16 cellular contexts compared by ENCODE assay signal in genomic region chr15:73518876-73519594, GRCh38.
"Had no signal": no experiment of that assay in that cellular context is flagged by ENCODE, and none has a peak within 500 bp of the region (broad histone marks: within the 10 kb centered on the region; RNA-seq: fewer than 3 reads in every experiment).

No MANE protein-coding gene starts in this region.

- H3K36me3 ChIP-seq: brain microvascular endothelial cell, heart right ventricle, neutrophil had no signal

- H3K4me1 ChIP-seq: parathyroid adenoma had no signal

- DNase-seq: activated CD4-positive, alpha-beta T cell treated with anti-CD3 and anti-CD28 coated beads, Interleukin-2, amount 50 U/mL, for 1 hour; activated naive CD4-positive, alpha-beta T cell; activated naive CD8-positive, alpha-beta T cell treated with anti-CD3 and anti-CD28 coated beads, Interleukin-2, amount 10 ng/mL, durations not matched to agents 7 days and 5 days; activated T-cell treated with anti-CD3 and anti-CD28 coated beads for 4 hours; brain microvascular endothelial cell; foreskin melanocyte; mammary epithelial cell; naive B cell; stimulated activated CD4-positive, alpha-beta T cell treated with anti-CD3 and anti-CD28 coated beads, Interleukin-12 subunit alpha, Interleukin-12 subunit beta, amount 100 ng/mL, for 4 hours had no signal

- H3K9me3 Mint-ChIP-seq: activated naive CD8-positive, alpha-beta T cell treated with anti-CD3 and anti-CD28 coated beads, Interleukin-2, amount 10 ng/mL, durations not matched to agents 7 days and 5 days had no signal

- H3K36me3 Mint-ChIP-seq: activated naive CD8-positive, alpha-beta T cell treated with anti-CD3 and anti-CD28 coated beads, Interleukin-2, amount 10 ng/mL, durations not matched to agents 7 days and 5 days; naive B cell; stimulated activated memory B cell treated with anti-CD40 and anti-IgM and Interleukin-4, amounts not matched to agents 10 μg/mL and 1 μg/mL and 100 μg/mL, for 72 hours had no signal

- H3K4me3 Mint-ChIP-seq: activated naive CD8-positive, alpha-beta T cell treated with anti-CD3 and anti-CD28 coated beads, Interleukin-2, amount 10 ng/mL, durations not matched to agents 7 days and 5 days; dendritic cell treated with granulocyte-macrophage colony-stimulating factor and Interleukin-4, amounts not matched to agents 40 ng/mL and 50 ng/mL, for 4 days; naive B cell; stimulated activated memory B cell treated with anti-CD40 and anti-IgM and Interleukin-4, amounts not matched to agents 10 μg/mL and 1 μg/mL and 100 μg/mL, for 72 hours had no signal

- H3K27me3 ChIP-seq: brain microvascular endothelial cell, heart right ventricle had no signal

- H3K27ac Mint-ChIP-seq: activated naive CD8-positive, alpha-beta T cell treated with anti-CD3 and anti-CD28 coated beads, Interleukin-2, amount 10 ng/mL, durations not matched to agents 7 days and 5 days; dendritic cell treated with granulocyte-macrophage colony-stimulating factor and Interleukin-4, amounts not matched to agents 40 ng/mL and 50 ng/mL, for 4 days; naive B cell; stimulated activated memory B cell treated with anti-CD40 and anti-IgM and Interleukin-4, amounts not matched to agents 10 μg/mL and 1 μg/mL and 100 μg/mL, for 72 hours had no signal

- H3K4me3 ChIP-seq: heart right ventricle had no signal

- H3K27ac ChIP-seq: brain microvascular endothelial cell, epithelial cell of prostate, neutrophil, parathyroid adenoma had no signal

- H3K4me1 Mint-ChIP-seq: naive B cell; stimulated activated memory B cell treated with anti-CD40 and anti-IgM and Interleukin-4, amounts not matched to agents 10 μg/mL and 1 μg/mL and 100 μg/mL, for 72 hours had no signal

- ATAC-seq: left lobe of liver; stimulated activated memory B cell treated with anti-CD40 and anti-IgM and Interleukin-4, amounts not matched to agents 10 μg/mL and 1 μg/mL and 100 μg/mL, for 72 hours had no signal

- H3K9me3 ChIP-seq: neutrophil had no signal
